In genomic region chr2:174438146-174438886, GRCh38 we compare ENCODE assay signal across 14 cellular contexts. TPM values are rescaled to one million over a fixed set of nuclear protein-coding genes. Genes with fewer than 3 reads are reported as not detected.
DNase-seq lines count a peak whose midpoint lies in the region; ATAC-seq and TF ChIP-seq lines count a peak whose summit lies in the region.
"Had no signal": no experiment of that assay in that cellular context is flagged by ENCODE, and none has a peak within 500 bp of the region (broad histone marks: within the 10 kb centered on the region; RNA-seq: fewer than 3 reads in every experiment).

No MANE protein-coding gene starts in this region.

- DNase-seq in cerebellar cortex (ENCODE audit: low spot score) (peak; percentile 48), globus pallidus (ENCODE audit: low spot score) (peak; percentile 94), midbrain (lab: John Stamatoyannopoulos, UW) (peak; percentile 92), thoracic aorta (ENCODE audit: low spot score) (peak; percentile 20), DMS 273 treated with DMSO at 0.1 percent for 48 hours (lab: John Stamatoyannopoulos, UW) (no peak), NCI-H524 (lab: John Stamatoyannopoulos, UW) (no peak)
- no peak for DNase-seq in stimulated activated CD4-positive, alpha-beta T cell treated with anti-CD3 and anti-CD28 coated beads, Interleukin-1b, Interleukin-23, amount 100 ng/mL, for 48 hours
- DNase-seq: activated B cell treated with CpG ODN at 0.5 μM for 24 hours; BE2C; natural killer cell; NK-92 treated with Interleukin-12 subunit alpha and Interleukin-12 subunit beta, amount 100 ng/mL, for 24 hours; stimulated activated CD4-positive, alpha-beta T cell treated with anti-CD3 and anti-CD28 coated beads, Interleukin-2, amount 100 ng/mL, for 24 hours; T-helper 17 cell had no signal

- peak; percentile 53 for ATAC-seq in thoracic aorta (ENCODE audit: insufficient number of reproducible peaks, low FRiP score, low read depth)
- ATAC-seq: natural killer cell, T-helper 17 cell had no signal

- H3K27ac ChIP-seq in thoracic aorta: peak overlapping the region; percentile 54 to 77
- H3K27ac ChIP-seq: hepatocyte had no signal

- peak overlapping the region; percentile 41 for H3K4me3 ChIP-seq in thoracic aorta
- H3K4me3 ChIP-seq: hepatocyte had no signal

- H3K4me1 ChIP-seq in thoracic aorta (ENCODE audit: control insufficient read depth in 1 of 2, low read depth in 2 of 2): peaks cover 13 to 30% of the 10 kb centered on the region in 2 donors
- H3K4me1 ChIP-seq: BE2C had no signal

- TF ChIP-seq CTCF in thoracic aorta (IDR thresholded peaks at IDR 0.05): no peak

- no peaks in the 10 kb centered on the region for H3K9me3 ChIP-seq in thoracic aorta
- H3K9me3 ChIP-seq: BE2C had no signal

- H3K36me3 ChIP-seq in thoracic aorta: no peaks in the 10 kb centered on the region
- H3K36me3 ChIP-seq: BE2C had no signal

- H3K27me3 ChIP-seq in thoracic aorta (replicated peaks; ENCODE audit: insufficient read depth): no peaks in the 10 kb centered on the region
- H3K27me3 ChIP-seq: BE2C, hepatocyte had no signal

RNA-seq across cellular contexts. Expression of gene SCRN3, which starts 42.8 kb away (rescaled TPM):
- total RNA-seq in thoracic aorta: 10 to 100 TPM; 10.6 to 25.0 TPM

RNA-seq across cellular contexts. Expression of gene GPR155, which starts 48.5 kb away (rescaled TPM):
- total RNA-seq in thoracic aorta: 1 to 10 TPM; 6.6 to 6.8 TPM

Comparison
In these comparisons a context has a peak if more than half of its experiments do, and no peak if none do; other contexts are left out.
1. DNase-seq: peak in cerebellar cortex (single experiment), globus pallidus (single experiment), midbrain (single experiment) and thoracic aorta (single experiment); none in DMS 273 treated with DMSO at 0.1 percent for 48 hours (single experiment), NCI-H524 (0 of 2) and stimulated activated CD4-positive, alpha-beta T cell treated with anti-CD3 and anti-CD28 coated beads, Interleukin-1b, Interleukin-23, amount 100 ng/mL, for 48 hours (single experiment).